40 cellular contexts compared by ENCODE assay signal in genomic region chr11:69812256-69812655, GRCh38. TPM values are rescaled to one million over a fixed set of nuclear protein-coding genes. Genes with fewer than 3 reads are reported as not detected.
"Had no signal": no experiment of that assay in that cellular context is flagged by ENCODE, and none has a peak within 500 bp of the region (broad histone marks: within the 10 kb centered on the region; RNA-seq: fewer than 3 reads in every experiment).

No MANE protein-coding gene starts in this region.

- H3K4me3 ChIP-seq: adrenal gland, ascending aorta, body of pancreas, breast epithelium, cardiac muscle cell had no signal

- H3K27ac ChIP-seq: adrenal gland, ascending aorta, body of pancreas, brain microvascular endothelial cell, breast epithelium, cardiac muscle cell had no signal

- H3K36me3 ChIP-seq: adrenal gland, ascending aorta, brain microvascular endothelial cell, breast epithelium, cardiac muscle cell had no signal

- H3K9me3 ChIP-seq: adrenal gland, ascending aorta, body of pancreas, breast epithelium had no signal

- ATAC-seq: activated naive CD4-positive, alpha-beta T cell treated with anti-CD3 and anti-CD28 coated beads, Interleukin-2, amount 50 U/mL, for 72 hours; activated naive CD8-positive, alpha-beta T cell treated with anti-CD3 and anti-CD28 coated beads, Interleukin-2, amount 50 U/mL, for 24 hours; activated T-cell treated with anti-CD3 and anti-CD28 coated beads, Interleukin-2, amount 50 U/mL, for 4 hours; activated T-cell treated with anti-CD3 and anti-CD28 coated beads, Interleukin-2, amount 50 U/mL, for 72 hours; activated T-helper 17 cell treated with anti-CD3 and anti-CD28 coated beads, Interleukin-2, amount 50 U/mL, for 72 hours; body of pancreas had no signal

- DNase-seq: activated effector memory CD4-positive, alpha-beta T cell treated with anti-CD3 and anti-CD28 coated beads, Interleukin-2, amount 50 U/mL, for 16 hours; activated effector memory CD4-positive, alpha-beta T cell treated with Interleukin-2 at 50 U/mL for 16 hours; activated gamma-delta T cell; activated gamma-delta T cell treated with Interleukin-2 at 50 U/mL for 16 hours; activated naive CD4-positive, alpha-beta T cell; activated naive CD4-positive, alpha-beta T cell treated with anti-CD3 and anti-CD28 coated beads for 36 hours; activated naive CD4-positive, alpha-beta T cell treated with anti-CD3 and anti-CD28 coated beads, Interleukin-2, amount 10 ng/mL, durations not matched to agents 7 days and 5 days; activated naive CD4-positive, alpha-beta T cell treated with anti-CD3 and anti-CD28 coated beads, Interleukin-2, amount 50 U/mL, for 16 hours; activated naive CD4-positive, alpha-beta T cell treated with Interleukin-2 at 50 U/mL for 16 hours; activated naive CD8-positive, alpha-beta T cell treated with anti-CD3 and anti-CD28 coated beads for 36 hours; activated naive CD8-positive, alpha-beta T cell treated with anti-CD3 and anti-CD28 coated beads, Interleukin-2, amount 10 ng/mL, durations not matched to agents 7 days and 5 days; activated naive CD8-positive, alpha-beta T cell treated with anti-CD3 and anti-CD28 coated beads, Interleukin-2, amount 50 U/mL, for 24 hours; activated T-cell treated with anti-CD3 and anti-CD28 coated beads, Interleukin-2, amount 50 U/mL, for 1 hour; activated T-cell treated with anti-CD3 and anti-CD28 coated beads, Interleukin-2, amount 50 U/mL, for 24 hours; activated T-cell treated with anti-CD3 and anti-CD28 coated beads, Interleukin-2, amount 50 U/mL, for 4 hours; activated T-cell treated with anti-CD3 and anti-CD28 coated beads, Interleukin-2, amount 50 U/mL, for 48 hours; activated T-cell treated with anti-CD3 and anti-CD28 coated beads, Interleukin-2, amount 50 U/mL, for 72 hours; adrenal gland; amniotic stem cell; amygdala; anterior cingulate cortex; aorta; body of pancreas; brain microvascular endothelial cell; caudate nucleus; central memory CD4-positive, alpha-beta T cell; cerebellar nuclear complex had no signal

- H3K4me1 ChIP-seq: adrenal gland, ascending aorta, body of pancreas, breast epithelium had no signal

- H3K27me3 ChIP-seq: ascending aorta, body of pancreas had no signal

RNA-seq across cellular contexts. Expression of gene FGF3, which starts 7.0 kb away (rescaled TPM):
- total RNA-seq: activated naive CD4-positive, alpha-beta T cell treated with anti-CD3 and anti-CD28 coated beads for 36 hours; activated naive CD4-positive, alpha-beta T cell treated with anti-CD3 and anti-CD28 coated beads, Interleukin-2, amount 50 U/mL, for 72 hours; activated naive CD8-positive, alpha-beta T cell treated with anti-CD3 and anti-CD28 coated beads for 36 hours; activated naive CD8-positive, alpha-beta T cell treated with anti-CD3 and anti-CD28 coated beads, Interleukin-2, amount 10 ng/mL, durations not matched to agents 7 days and 5 days; activated T-cell treated with anti-CD3 and anti-CD28 coated beads, Interleukin-2, amount 50 U/mL, for 4 hours; activated T-cell treated with anti-CD3 and anti-CD28 coated beads, Interleukin-2, amount 50 U/mL, for 72 hours; activated T-helper 1 cell treated with anti-CD3 and anti-CD28 coated beads, Interleukin-12 subunit alpha, Interleukin-12 subunit beta, Interleukin-2, Interleukin-4 antibody, amounts not matched to agents 30 ng/mL and 10 ng/mL and 1 ng/mL, durations not matched to agents 14 hours and 24 hours and 36 hours; activated T-helper 17 cell treated with anti-CD3 and anti-CD28 coated beads, Interleukin-2, amount 50 U/mL, for 72 hours; activated T-helper 2 cell treated with anti-CD3 and anti-CD28 coated beads, Interferon-gamma antibody, Interleukin-2, Interleukin-4, amounts not matched to agents 10 μg/mL and 5 μg/mL and 100 μg/mL, durations not matched to agents 14 hours and 24 hours and 36 hours; adrenal gland; aorta; ascending aorta; astrocyte; body of pancreas; breast epithelium; bronchial epithelial cell; cardiac septum; chondrocyte had no signal
- polyA plus RNA-seq: adipose tissue, adrenal gland, aorta, cardiac muscle cell had no signal

RNA-seq across cellular contexts. Expression of gene FGF4, which starts 37.1 kb away (rescaled TPM):
- total RNA-seq: activated naive CD4-positive, alpha-beta T cell treated with anti-CD3 and anti-CD28 coated beads for 36 hours; activated naive CD4-positive, alpha-beta T cell treated with anti-CD3 and anti-CD28 coated beads, Interleukin-2, amount 50 U/mL, for 72 hours; activated naive CD8-positive, alpha-beta T cell treated with anti-CD3 and anti-CD28 coated beads for 36 hours; activated naive CD8-positive, alpha-beta T cell treated with anti-CD3 and anti-CD28 coated beads, Interleukin-2, amount 10 ng/mL, durations not matched to agents 7 days and 5 days; activated T-cell treated with anti-CD3 and anti-CD28 coated beads, Interleukin-2, amount 50 U/mL, for 4 hours; activated T-cell treated with anti-CD3 and anti-CD28 coated beads, Interleukin-2, amount 50 U/mL, for 72 hours; activated T-helper 1 cell treated with anti-CD3 and anti-CD28 coated beads, Interleukin-12 subunit alpha, Interleukin-12 subunit beta, Interleukin-2, Interleukin-4 antibody, amounts not matched to agents 30 ng/mL and 10 ng/mL and 1 ng/mL, durations not matched to agents 14 hours and 24 hours and 36 hours; activated T-helper 17 cell treated with anti-CD3 and anti-CD28 coated beads, Interleukin-2, amount 50 U/mL, for 72 hours; activated T-helper 2 cell treated with anti-CD3 and anti-CD28 coated beads, Interferon-gamma antibody, Interleukin-2, Interleukin-4, amounts not matched to agents 10 μg/mL and 5 μg/mL and 100 μg/mL, durations not matched to agents 14 hours and 24 hours and 36 hours; adrenal gland; aorta; ascending aorta; astrocyte; body of pancreas; breast epithelium; bronchial epithelial cell; cardiac muscle cell; cardiac septum; cerebellum; chondrocyte had no signal
- polyA plus RNA-seq: adipose tissue, adrenal gland, cardiac muscle cell had no signal
